ENCODE assay signal across 16 cellular contexts in genomic region chr12:124851344-124851743, GRCh38. TPM values are rescaled to one million over a fixed set of nuclear protein-coding genes. Genes with fewer than 3 reads are reported as not detected.
DNase-seq lines count a peak whose midpoint lies in the region; ATAC-seq and TF ChIP-seq lines count a peak whose summit lies in the region.
"Had no signal": no experiment of that assay in that cellular context is flagged by ENCODE, and none has a peak within 500 bp of the region (broad histone marks: within the 10 kb centered on the region; RNA-seq: fewer than 3 reads in every experiment).

No MANE protein-coding gene starts in this region.

- TF ChIP-seq POLR2A in adrenal gland (IDR thresholded peaks at IDR 0.05), result no peak

- H3K27ac ChIP-seq in adrenal gland, result peak overlapping the region in 4 of 5 donors; percentile 34 to 93 (median 88)
- H3K27ac ChIP-seq in duodenal mucosa (ENCODE audit: low read depth, low read length), result peak overlapping the region; percentile 1
- peak overlapping the region; percentile 85 for H3K27ac ChIP-seq in neutrophil
- H3K27ac ChIP-seq: C4-2B had no signal

- H3K4me1 ChIP-seq in adrenal gland (replicated peaks in 1 of 2) (peaks cover 82 to 95% of the 10 kb centered on the region in 2 donors), duodenal mucosa (ENCODE audit: control insufficient read depth in 1 of 2, insufficient read depth in 2 of 2, low read length in 2 of 2) (peaks cover 36 to 40% of the 10 kb centered on the region in 2 donors), neutrophil (ENCODE audit: control insufficient read depth in 1 of 2, insufficient read depth in 1 of 2, low read depth in 1 of 2, low read length in 1 of 2) (peaks cover 47 to 48% of the 10 kb centered on the region in 2 experiments)

- intact Hi-C loops in adrenal gland (cut with DNase I), result no loop called here

- DNase-seq in adrenal gland (peak in 1 of 7 donors; percentile 26), NCI-H128 (lab: John Stamatoyannopoulos, UW; ENCODE audit: unreplicated experiment) (no peak)
- DNase-seq: BE2C; CD4-positive, alpha-beta memory T cell; DMS153; DMS79 treated with DMSO at 0.1 percent for 48 hours; EL; HCEC 1CT; HFFc6 had no signal

- no peaks in the 10 kb centered on the region for H3K36me3 ChIP-seq in adrenal gland (replicated peaks in 1 of 2)
- H3K36me3 ChIP-seq in duodenal mucosa (ENCODE audit: control insufficient read depth in 1 of 2, insufficient read depth in 2 of 2, low read length in 2 of 2), result peaks cover 0 to 3% of the 10 kb centered on the region in 2 donors
- H3K36me3 ChIP-seq in neutrophil, result no peaks in the 10 kb centered on the region

- WGBS in adrenal gland, 4 donors, result 71 to 77% (median 73%) methylated on average over 8 of the region's 8 CpGs

- H3K27me3 ChIP-seq in adrenal gland, result no peaks in the 10 kb centered on the region
- no peaks in the 10 kb centered on the region for H3K27me3 ChIP-seq in duodenal mucosa (ENCODE audit: control insufficient read depth in 1 of 2, insufficient read depth in 2 of 2, low read length in 2 of 2)
- no peaks in the 10 kb centered on the region for H3K27me3 ChIP-seq in neutrophil
- H3K27me3 ChIP-seq: BE2C had no signal

- TF ChIP-seq CTCF in adrenal gland (IDR thresholded peaks at IDR 0.05) (no peak), neutrophil (IDR thresholded peaks at IDR 0.05) (no peak)

- ATAC-seq in GM21737 (IDR thresholded peaks at IDR 0.05; ENCODE audit: unreplicated experiment) (no peak), GM19023 (IDR thresholded peaks at IDR 0.05; ENCODE audit: unreplicated experiment) (no peak), GM18868 (IDR thresholded peaks at IDR 0.05; ENCODE audit: unreplicated experiment) (no peak)

- H3K9me3 ChIP-seq in adrenal gland (replicated peaks in 1 of 3) (no peaks in the 10 kb centered on the region), duodenal mucosa (ENCODE audit: control insufficient read depth in 1 of 2, low read length in 2 of 2) (no peaks in the 10 kb centered on the region), neutrophil (no peaks in the 10 kb centered on the region)
- H3K9me3 ChIP-seq: A549, BE2C had no signal

- H3K9ac ChIP-seq in duodenal mucosa (ENCODE audit: low read depth in 1 of 2, low read length in 2 of 2), result no peak overlapping the region

- no peak overlapping the region for H3K4me3 ChIP-seq in adrenal gland
- peak overlapping the region in 1 of 2 donors; percentile 12 for H3K4me3 ChIP-seq in duodenal mucosa (ENCODE audit: low read depth in 1 of 2, low read length in 2 of 2)
- H3K4me3 ChIP-seq in neutrophil (ENCODE audit: low read depth in 1 of 2, low read length in 1 of 2), result no peak overlapping the region
- H3K4me3 ChIP-seq: A549 had no signal

RNA-seq across cellular contexts. Expression of gene SCARB1, which starts 12.3 kb away (rescaled TPM):
- 1,000 to 10,000 TPM in 5 of 8 donors, 100 to 1,000 TPM in 3; 646 to 8,580 (median 1,325) TPM for total RNA-seq in adrenal gland
- polyA plus RNA-seq in adrenal gland, result 1,000 to 10,000 TPM in 2 of 3 donors, 100 to 1,000 TPM in 1; 213 to 5,784 (median 1,664) TPM

Comparison
In these comparisons a context has a peak if more than half of its experiments do, and no peak if none do; other contexts are left out.
1. H3K27ac ChIP-seq: peak in every context shown above with its lines; median percentile 88 in adrenal gland; 85 in neutrophil; 1 in duodenal mucosa.